1 cellular context compared by ENCODE assay signal in genomic region chr4:13102344-13102743, GRCh38.
TF ChIP-seq lines count a peak whose summit lies in the region.

No MANE protein-coding gene starts in this region.

TF ChIP-seq in GM23338, 12 proteins besides CTCF, POLR2A, EP300 and RAD21 (continued from another document):
- no peak for TF ChIP-seq REST (IDR thresholded peaks at IDR 0.05; ENCODE audit: unreplicated experiment)
- TF ChIP-seq ZNF331 (CRISPR knock-in tag; IDR thresholded peaks at IDR 0.05; ENCODE audit: low read depth): no peak
